ENCODE assay signal across 11 cellular contexts in genomic region chr20:17664025-17664638, GRCh38. TPM values are rescaled to one million over a fixed set of nuclear protein-coding genes. Genes with fewer than 3 reads are reported as not detected.
DNase-seq lines count a peak whose midpoint lies in the region; ATAC-seq, FAIRE-seq and TF ChIP-seq lines count a peak whose summit lies in the region.
"Had no signal": no experiment of that assay in that cellular context is flagged by ENCODE, and none has a peak within 500 bp of the region (broad histone marks: within the 10 kb centered on the region; RNA-seq: fewer than 3 reads in every experiment).

No MANE protein-coding gene starts in this region.

- TF ChIP-seq CTCF in IMR-90 (conservative IDR thresholded peaks at IDR 0.05; ENCODE audit: low read depth, low read length) (no peak), astrocyte (IDR thresholded peaks at IDR 0.05; ENCODE audit: insufficient read depth, low read depth, low read length) (no peak), neural progenitor cell (IDR thresholded peaks at IDR 0.05) (no peak), GM13977 (IDR thresholded peaks at IDR 0.05; ENCODE audit: extremely low read depth, insufficient read depth, missing control alignments) (no peak), type B pancreatic cell (conservative IDR thresholded peaks at IDR 0.05) (no peak)

- no peak overlapping the region for H2BK120ac ChIP-seq in IMR-90 (ENCODE audit: low read depth, low read length)

- in situ Hi-C loops in IMR-90 (cut with MboI; ENCODE audit: low sequenced_read_pairs) (no loop called here), GM13977 (cut with MboI; ENCODE audit: low pct_unique_long_range_greater_than_20kb, low sequenced_read_pairs, unreplicated experiment) (no loop called here)

- H3K9me3 Mint-ChIP-seq in astrocyte (ENCODE audit: unreplicated experiment) = peaks cover 2% of the 10 kb centered on the region
- peaks cover 6% of the 10 kb centered on the region for H3K9me3 Mint-ChIP-seq in neural progenitor cell
- peaks cover 11% of the 10 kb centered on the region for H3K9me3 Mint-ChIP-seq in type B pancreatic cell
- H3K9me3 Mint-ChIP-seq: mesothelial cell of epicardium had no signal

- no peak overlapping the region for H3K23ac ChIP-seq in IMR-90 (ENCODE audit: low read depth, low read length)

- H3K27ac ChIP-seq in BLaER1 = peak overlapping the region; percentile 63
- H3K27ac ChIP-seq in IMR-90 (ENCODE audit: insufficient read depth, low read length) = no peak overlapping the region
- H3K27ac ChIP-seq in astrocyte (ENCODE audit: low read depth, low read length) = peak overlapping the region; percentile 35
- H3K27ac ChIP-seq in neural progenitor cell = no peak overlapping the region

- H3K27me3 Mint-ChIP-seq in astrocyte (ENCODE audit: low read depth, unreplicated experiment) (no peaks in the 10 kb centered on the region), neural progenitor cell (ENCODE audit: insufficient read depth, low read depth) (peaks cover 2% of the 10 kb centered on the region), type B pancreatic cell (no peaks in the 10 kb centered on the region)

- intact Hi-C loops in IMR-90 (cut with micrococcal nuclease) = no loop called here

- POLR2A ChIA-PET in IMR-90 (lab: Charles Lee; ENCODE audit: unreplicated experiment) = no interaction called here

- H2AK5ac ChIP-seq in IMR-90 (ENCODE audit: low read depth, low read length) = no peak overlapping the region; the same call in 1 of the 2 replicates

- H3K14ac ChIP-seq in IMR-90 (replicated peaks; ENCODE audit: low read depth, low read length) = peak overlapping the region; percentile 23; the same call in 1 of the 2 replicates

- peaks cover 25% of the 10 kb centered on the region for H3K36me3 Mint-ChIP-seq in astrocyte (ENCODE audit: low read depth, unreplicated experiment)
- peaks cover 25% of the 10 kb centered on the region for H3K36me3 Mint-ChIP-seq in neural progenitor cell
- H3K36me3 Mint-ChIP-seq in type B pancreatic cell = peaks cover 39% of the 10 kb centered on the region

- no peak for DNase-seq in IMR-90
- peak; percentile 46 for DNase-seq in astrocyte (ENCODE audit: low read depth)
- DNase-seq in neural progenitor cell (ENCODE audit: low spot score) = no peak
- DNase-seq in germinal center (ENCODE audit: low spot score) = no peak
- DNase-seq in GM13977 (ENCODE audit: low spot score) = no peak
- DNase-seq in type B pancreatic cell (ENCODE audit: extremely low spot score, unreplicated experiment) = no peak
- DNase-seq in AML-193 (lab: John Stamatoyannopoulos, UW) = no peak
- DNase-seq: NCI-H146 had no signal

- H3K4me1 ChIP-seq in BLaER1 = peaks cover 88% of the 10 kb centered on the region
- H3K4me1 ChIP-seq in IMR-90 (ENCODE audit: control insufficient read depth, insufficient read depth, low read length) = peaks cover 32% of the 10 kb centered on the region
- H3K4me1 ChIP-seq in astrocyte (ENCODE audit: insufficient read depth, low read length) = peaks cover 47% of the 10 kb centered on the region
- H3K4me1 ChIP-seq in neural progenitor cell = peaks cover 19% of the 10 kb centered on the region

- H3F3A ChIP-seq in neural progenitor cell (ENCODE audit: low read depth) = no peaks in the 10 kb centered on the region

- FAIRE-seq in astrocyte (lab: Jason Lieb, UNC) = no peak

- no peak overlapping the region for H3K4ac ChIP-seq in IMR-90 (ENCODE audit: low read depth, low read length)

- no peak for TF ChIP-seq RAD21 in IMR-90 (IDR thresholded peaks at IDR 0.05; ENCODE audit: low read length)

- H2BK15ac ChIP-seq in IMR-90 (ENCODE audit: low read depth, low read length) = no peak overlapping the region

- H4K91ac ChIP-seq in IMR-90 (ENCODE audit: insufficient read depth, low read depth, low read length) = no peak overlapping the region

- dilution Hi-C loops in IMR-90 (cut with HindIII; ENCODE audit: low sequenced_read_pairs, unreplicated experiment) = no loop called here

- H3K4me2 ChIP-seq in BLaER1 = peak overlapping the region; percentile 78
- no peak overlapping the region for H3K4me2 ChIP-seq in IMR-90 (ENCODE audit: low read depth, low read length)
- H3K4me2 ChIP-seq in astrocyte (ENCODE audit: low read length) = peak overlapping the region; percentile 37
- H3K4me2 ChIP-seq in neural progenitor cell = peak overlapping the region; percentile 33

- no peak overlapping the region for H4K8ac ChIP-seq in IMR-90 (ENCODE audit: low read depth in 2 of 2, low read length in 2 of 2)

- peaks cover 36% of the 10 kb centered on the region for H3K9me1 ChIP-seq in IMR-90 (ENCODE audit: insufficient read depth, low read length)

- no peak overlapping the region for H2BK20ac ChIP-seq in IMR-90 (ENCODE audit: low read depth, low read length)

- H3K9me3 ChIP-seq in BLaER1 = peaks cover 9% of the 10 kb centered on the region
- H3K9me3 ChIP-seq in IMR-90 (ENCODE audit: control insufficient read depth, insufficient read depth, low read length) = no peaks in the 10 kb centered on the region
- H3K9me3 ChIP-seq in astrocyte (ENCODE audit: insufficient read depth, low read depth, low read length) = no peaks in the 10 kb centered on the region
- H3K9me3 ChIP-seq in neural progenitor cell (ENCODE audit: low read depth) = no peaks in the 10 kb centered on the region
- H3K9me3 ChIP-seq: right lobe of liver had no signal

- no peak overlapping the region for H3K18ac ChIP-seq in IMR-90 (ENCODE audit: low read depth, low read length)

- H3K4me3 ChIP-seq in BLaER1 (peak overlapping the region; percentile 18; the same call in 1 of the 2 replicates), IMR-90 (ENCODE audit: insufficient read depth, low read depth, low read length) (no peak overlapping the region), astrocyte (ENCODE audit: insufficient read depth, low read depth, low read length) (no peak overlapping the region), neural progenitor cell (no peak overlapping the region)
- H3K4me3 ChIP-seq: right lobe of liver had no signal

- H3K4me3 Mint-ChIP-seq in astrocyte (ENCODE audit: unreplicated experiment) = peak overlapping the region; percentile 41
- peak overlapping the region; percentile 64 for H3K4me3 Mint-ChIP-seq in neural progenitor cell
- H3K4me3 Mint-ChIP-seq in type B pancreatic cell = no peak overlapping the region
- H3K4me3 Mint-ChIP-seq: mesothelial cell of epicardium had no signal

- H2BK5ac ChIP-seq in IMR-90 (ENCODE audit: low read depth, low read length, poor library complexity, severe bottlenecking) = no peak overlapping the region

- no peak overlapping the region for H2AK9ac ChIP-seq in IMR-90 (replicated peaks; ENCODE audit: low read depth, low read length, poor library complexity)

- BruUV-seq in IMR-90 (replicated peaks; lab: Mats Ljungman, UMichigan) = no TSS peak

- H3K79me2 ChIP-seq in astrocyte (ENCODE audit: insufficient read depth, low read length) (peaks cover 100% of the 10 kb centered on the region), neural progenitor cell (ENCODE audit: low read depth) (peaks cover 36% of the 10 kb centered on the region)

- H3K27me3 ChIP-seq in BLaER1 (no peaks in the 10 kb centered on the region), IMR-90 (ENCODE audit: control insufficient read depth, insufficient read depth, low read length) (no peaks in the 10 kb centered on the region), astrocyte (ENCODE audit: insufficient read depth, low read length) (no peaks in the 10 kb centered on the region), neural progenitor cell (no peaks in the 10 kb centered on the region)
- H3K27me3 ChIP-seq: right lobe of liver had no signal

- peaks cover 28 to 81% of the 10 kb centered on the region in 2 experiments for H3K79me1 ChIP-seq in IMR-90 (ENCODE audit: low read depth in 1 of 2, low read length in 2 of 2)

- H2AFZ ChIP-seq in IMR-90 (replicated peaks; ENCODE audit: low read length, poor library complexity) = no peak overlapping the region
- H2AFZ ChIP-seq in astrocyte (ENCODE audit: low read depth, low read length) = no peak overlapping the region
- no peak overlapping the region for H2AFZ ChIP-seq in neural progenitor cell (replicated peaks)

- no peak overlapping the region for H4K5ac ChIP-seq in IMR-90 (ENCODE audit: low read depth, low read length)

- no peak for ATAC-seq in IMR-90 (ENCODE audit: low read depth)

- H3K56ac ChIP-seq in IMR-90 (ENCODE audit: extremely low read depth, insufficient read depth, low read length) = no peak overlapping the region

- CTCF ChIA-PET in IMR-90 (lab: Yijun Ruan, JAX) = no interaction called here

- peak overlapping the region; percentile 38 for H3K27ac Mint-ChIP-seq in astrocyte (ENCODE audit: unreplicated experiment)
- peak overlapping the region; percentile 64 for H3K27ac Mint-ChIP-seq in neural progenitor cell
- no peak overlapping the region for H3K27ac Mint-ChIP-seq in type B pancreatic cell
- H3K27ac Mint-ChIP-seq: mesothelial cell of epicardium had no signal

- WGBS in IMR-90 (ENCODE audit: extremely low coverage in 2 of 2, insufficient read length in 1 of 2), 2 experiments = 100% methylated on average over 1 of the region's 11 CpGs; no CpG with 5 or more reads in 1 of the 2 experiments

- H3K9ac ChIP-seq in BLaER1 = peak overlapping the region; percentile 44
- no peak overlapping the region for H3K9ac ChIP-seq in IMR-90 (ENCODE audit: low read depth, low read length)
- H3K9ac ChIP-seq in astrocyte (ENCODE audit: low read length) = peak overlapping the region; percentile 31
- H3K9ac ChIP-seq in neural progenitor cell = no peak overlapping the region

- no peak; the same call in 1 of the 2 replicates for TF ChIP-seq POLR2A in IMR-90 (IDR thresholded peaks at IDR 0.05; ENCODE audit: low read depth, low read length)

- H3K36me3 ChIP-seq in BLaER1 (peaks cover 30% of the 10 kb centered on the region), IMR-90 (ENCODE audit: control insufficient read depth, insufficient read depth, low read length) (peaks cover 25% of the 10 kb centered on the region), astrocyte (ENCODE audit: insufficient read depth, low read length) (peaks cover 20% of the 10 kb centered on the region), neural progenitor cell (no peaks in the 10 kb centered on the region)

- H3K4me1 Mint-ChIP-seq in astrocyte (ENCODE audit: low read depth, unreplicated experiment) (peaks cover 60% of the 10 kb centered on the region), neural progenitor cell (peaks cover 30% of the 10 kb centered on the region), type B pancreatic cell (ENCODE audit: unreplicated experiment) (peaks cover 40% of the 10 kb centered on the region)

- H4K20me1 ChIP-seq in BLaER1 (peaks cover 74% of the 10 kb centered on the region), IMR-90 (ENCODE audit: insufficient read depth, low read length) (peaks cover 96% of the 10 kb centered on the region), astrocyte (ENCODE audit: insufficient read depth, low read length) (peaks cover 99% of the 10 kb centered on the region), neural progenitor cell (ENCODE audit: low read depth) (peaks cover 31% of the 10 kb centered on the region)

RNA-seq across cellular contexts. Expression of gene RRBP1, which starts 17.9 kb away (rescaled TPM):
- 90.2 and 99.7 TPM in 2 replicates for total RNA-seq in IMR-90 (2012; rRNA removed)
- polyA plus RNA-seq in IMR-90 (2012; rRNA removed) = 135 and 136 TPM in 2 replicates
- 134 and 143 TPM in 2 replicates for polyA plus RNA-seq in IMR-90 (2012; cell fraction: cytosol; rRNA removed)
- polyA plus RNA-seq in IMR-90 (2012; cell fraction: nucleus; rRNA removed; ENCODE audit: low replicate concordance) = 216 and 234 TPM in 2 replicates
- total RNA-seq in astrocyte = 347 and 392 TPM in 2 replicates
- total RNA-seq in neural progenitor cell (ENCODE audit: low replicate concordance) = 18.2 and 35.2 TPM in 2 replicates
- 161 and 230 TPM in 2 replicates for total RNA-seq in type B pancreatic cell (ENCODE audit: low replicate concordance)

RNA-seq across cellular contexts. Expression of gene BANF2, which starts 35.6 kb away (rescaled TPM):
- not detected in 2 replicates for total RNA-seq in IMR-90 (2012; rRNA removed)
- not detected in 2 replicates for polyA plus RNA-seq in IMR-90 (2012; rRNA removed)
- polyA plus RNA-seq in IMR-90 (2012; cell fraction: cytosol; rRNA removed) = not detected in 2 replicates
- polyA plus RNA-seq in IMR-90 (2012; cell fraction: nucleus; rRNA removed; ENCODE audit: low replicate concordance) = not detected in 2 replicates
- not detected in 2 replicates for total RNA-seq in astrocyte
- total RNA-seq in neural progenitor cell (ENCODE audit: low replicate concordance) = not detected in 2 replicates
- not detected in 2 replicates for total RNA-seq in type B pancreatic cell (ENCODE audit: low replicate concordance)
- total RNA-seq: mesothelial cell of epicardium, right lobe of liver had no signal

Comparison
In these comparisons a context has a peak if more than half of its experiments do, and no peak if none do; other contexts are left out.
1. H3K27ac ChIP-seq: peak in BLaER1 (single experiment) and astrocyte (single experiment); none in IMR-90 (single experiment) and neural progenitor cell (single experiment).
2. H3K9ac ChIP-seq: peak in BLaER1 (single experiment) and astrocyte (single experiment); none in IMR-90 (single experiment) and neural progenitor cell (single experiment).